In the genomic region with DNA sequence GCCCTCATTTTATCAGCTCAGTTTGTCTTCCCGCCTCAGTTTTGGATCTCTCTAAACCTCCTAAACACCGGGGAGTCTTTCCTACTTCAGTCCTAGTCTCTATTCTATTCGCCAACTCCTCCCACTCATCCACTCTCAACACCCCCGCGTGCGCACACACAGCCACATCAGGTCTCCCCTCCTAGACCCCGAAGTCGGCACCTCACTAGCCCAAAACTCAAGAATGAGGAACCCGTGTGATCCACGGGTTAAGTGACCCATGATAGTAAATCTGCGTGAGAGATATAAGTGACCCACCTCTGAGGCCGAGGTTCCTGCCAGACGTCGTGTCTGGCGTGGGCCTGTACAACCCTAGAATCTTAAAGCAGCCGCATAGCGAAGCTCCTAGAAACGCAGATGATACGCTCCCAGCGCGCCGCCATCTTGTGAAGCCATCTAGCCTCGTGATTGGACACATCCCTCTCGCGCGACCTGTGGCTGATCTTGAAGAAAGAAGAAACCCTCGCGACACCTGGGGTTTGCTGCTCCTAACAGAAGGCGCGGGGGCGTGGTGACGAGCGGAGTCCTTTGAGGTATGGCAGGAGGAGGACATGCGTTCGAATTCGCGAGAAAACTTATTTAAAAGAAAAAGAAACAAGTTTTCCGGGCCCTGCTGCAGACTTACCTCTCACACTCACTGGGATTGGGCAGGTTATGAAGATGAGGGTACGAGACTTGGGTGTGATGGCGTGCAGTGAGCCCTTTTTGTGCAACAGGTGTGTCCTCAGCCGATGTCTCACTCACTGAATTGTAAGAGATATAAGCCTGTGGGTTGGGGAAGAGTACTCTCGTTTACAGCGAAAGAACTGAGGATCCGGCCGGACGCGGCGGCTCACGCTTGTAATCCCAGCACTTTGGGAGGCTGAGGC, we compare ENCODE assay signal across 1 cellular context.
TF ChIP-seq lines count a peak whose summit lies in the region.

A gene with protein sequence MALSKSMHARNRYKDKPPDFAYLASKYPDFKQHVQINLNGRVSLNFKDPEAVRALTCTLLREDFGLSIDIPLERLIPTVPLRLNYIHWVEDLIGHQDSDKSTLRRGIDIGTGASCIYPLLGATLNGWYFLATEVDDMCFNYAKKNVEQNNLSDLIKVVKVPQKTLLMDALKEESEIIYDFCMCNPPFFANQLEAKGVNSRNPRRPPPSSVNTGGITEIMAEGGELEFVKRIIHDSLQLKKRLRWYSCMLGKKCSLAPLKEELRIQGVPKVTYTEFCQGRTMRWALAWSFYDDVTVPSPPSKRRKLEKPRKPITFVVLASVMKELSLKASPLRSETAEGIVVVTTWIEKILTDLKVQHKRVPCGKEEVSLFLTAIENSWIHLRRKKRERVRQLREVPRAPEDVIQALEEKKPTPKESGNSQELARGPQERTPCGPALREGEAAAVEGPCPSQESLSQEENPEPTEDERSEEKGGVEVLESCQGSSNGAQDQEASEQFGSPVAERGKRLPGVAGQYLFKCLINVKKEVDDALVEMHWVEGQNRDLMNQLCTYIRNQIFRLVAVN (minus strand): TSS at position 427 of the 908 bp plus-strand sequence. CDS start 9,557 bp downstream, outside the sequence.

TF ChIP-seq in endothelial cell of umbilical vein, 7 proteins besides CTCF, POLR2A, EP300 and RAD21 (continued from another document):
- TF ChIP-seq FOS (IDR thresholded peaks at IDR 0.05; ENCODE audit: borderline replicate concordance, insufficient read depth, low read length), result no peak
- TF ChIP-seq MYC (IDR thresholded peaks at IDR 0.05; ENCODE audit: low read depth, low read length), result no peak
TF ChIP-seq in endothelial cell of umbilical vein: peak in this region for 2.
